In genomic region chr5:69415584-69415958, GRCh38 we compare ENCODE assay signal across 8 cellular contexts. TPM values are rescaled to one million over a fixed set of nuclear protein-coding genes. Genes with fewer than 3 reads are reported as not detected.
DNase-seq lines count a peak whose midpoint lies in the region; ATAC-seq, FAIRE-seq and TF ChIP-seq lines count a peak whose summit lies in the region.

No MANE protein-coding gene starts in this region.

- no peaks in the 10 kb centered on the region for H3K27me3 ChIP-seq in Caco-2 (replicated peaks; ENCODE audit: control insufficient read depth, insufficient read depth, low read length)

- TF ChIP-seq CTCF in Caco-2 (IDR thresholded peaks at IDR 0.05; ENCODE audit: insufficient read depth in 1 of 2, low read depth in 1 of 2, low read length in 1 of 2, severe bottlenecking in 1 of 2, unreplicated experiment in 1 of 2): no peak
- TF ChIP-seq CTCF in LNCaP clone FGC (IDR thresholded peaks at IDR 0.05; ENCODE audit: control insufficient read depth, extremely low read depth, insufficient read depth): no peak

- intact Hi-C loops in Caco-2 (cut with micrococcal nuclease; ENCODE audit: unreplicated experiment): loop anchor here (1.0 to 5.0 kb wide), 3 partner anchors 37 to 77 kb away; partner anchors contain the start of genes AK6, OCLN, RAD17 and TAF9

- peak; percentile 59 to 62 for DNase-seq in Caco-2
- DNase-seq in LNCaP clone FGC (ENCODE audit: low read depth): no peak
- DNase-seq in effector memory CD8-positive, alpha-beta T cell: no peak
- DNase-seq in natural killer cell treated with Interleukin-12 subunit alpha and Interleukin-12 subunit beta and Interleukin-15 and Interleukin-18, amount 100 ng/mL, for 72 hours (ENCODE audit: low spot score): no peak
- no peak for DNase-seq in COLO829 (ENCODE audit: low spot score)
- DNase-seq in NCI-H2029 (lab: John Stamatoyannopoulos, UW): no peak
- DNase-seq in NCI-H2171 (lab: John Stamatoyannopoulos, UW): no peak
- DNase-seq in HTR-8/SVneo (ENCODE audit: insufficient read length, low spot score): no peak

- H3K4me1 Mint-ChIP-seq in Caco-2 (ENCODE audit: low read depth, unreplicated experiment): peaks cover 25% of the 10 kb centered on the region
- H3K4me1 Mint-ChIP-seq in effector memory CD8-positive, alpha-beta T cell (ENCODE audit: low read depth in 2 of 2): peaks cover 0 to 4% of the 10 kb centered on the region in 2 donors
- H3K4me1 Mint-ChIP-seq in natural killer cell treated with Interleukin-12 subunit alpha and Interleukin-12 subunit beta and Interleukin-15 and Interleukin-18, amount 100 ng/mL, for 72 hours (ENCODE audit: low read depth in 2 of 2): peaks cover 0 to 5% of the 10 kb centered on the region in 2 donors

- H3K27ac Mint-ChIP-seq in Caco-2 (ENCODE audit: unreplicated experiment): peak overlapping the region; percentile 93
- H3K27ac Mint-ChIP-seq in effector memory CD8-positive, alpha-beta T cell: no peak overlapping the region
- no peak overlapping the region for H3K27ac Mint-ChIP-seq in natural killer cell treated with Interleukin-12 subunit alpha and Interleukin-12 subunit beta and Interleukin-15 and Interleukin-18, amount 100 ng/mL, for 72 hours

- no peak for ATAC-seq in effector memory CD8-positive, alpha-beta T cell (replicated peaks)
- no peak for ATAC-seq in natural killer cell treated with Interleukin-12 subunit alpha and Interleukin-12 subunit beta and Interleukin-15 and Interleukin-18, amount 100 ng/mL, for 72 hours

- peak overlapping the region; percentile 81 for H3K4me3 ChIP-seq in Caco-2 (ENCODE audit: low read depth, low read length)
- peak overlapping the region; percentile 82 for H3K4me3 ChIP-seq in LNCaP clone FGC (ENCODE audit: low read depth, low read length)

- H3K9me3 ChIP-seq in Caco-2: no peaks in the 10 kb centered on the region

- H3K9me3 Mint-ChIP-seq in Caco-2 (ENCODE audit: unreplicated experiment): no peaks in the 10 kb centered on the region
- no peaks in the 10 kb centered on the region for H3K9me3 Mint-ChIP-seq in effector memory CD8-positive, alpha-beta T cell
- H3K9me3 Mint-ChIP-seq in natural killer cell treated with Interleukin-12 subunit alpha and Interleukin-12 subunit beta and Interleukin-15 and Interleukin-18, amount 100 ng/mL, for 72 hours: no peaks in the 10 kb centered on the region

- peak overlapping the region; percentile 92 for H3K4me3 Mint-ChIP-seq in Caco-2 (ENCODE audit: unreplicated experiment)
- H3K4me3 Mint-ChIP-seq in effector memory CD8-positive, alpha-beta T cell: peak overlapping the region; percentile 37 to 61
- peak overlapping the region; percentile 22 for H3K4me3 Mint-ChIP-seq in natural killer cell treated with Interleukin-12 subunit alpha and Interleukin-12 subunit beta and Interleukin-15 and Interleukin-18, amount 100 ng/mL, for 72 hours

- POLR2A ChIA-PET in Caco-2 (lab: Charles Lee): no interaction called here

- H3K27me3 Mint-ChIP-seq in Caco-2 (ENCODE audit: insufficient read depth, unreplicated experiment): no peaks in the 10 kb centered on the region
- no peaks in the 10 kb centered on the region for H3K27me3 Mint-ChIP-seq in effector memory CD8-positive, alpha-beta T cell
- peaks cover 0 to 7% of the 10 kb centered on the region in 2 donors for H3K27me3 Mint-ChIP-seq in natural killer cell treated with Interleukin-12 subunit alpha and Interleukin-12 subunit beta and Interleukin-15 and Interleukin-18, amount 100 ng/mL, for 72 hours

- peaks cover 49% of the 10 kb centered on the region for H3K36me3 Mint-ChIP-seq in Caco-2 (ENCODE audit: insufficient read depth, unreplicated experiment)
- peaks cover 19% of the 10 kb centered on the region for H3K36me3 Mint-ChIP-seq in effector memory CD8-positive, alpha-beta T cell (ENCODE audit: insufficient read depth)
- H3K36me3 Mint-ChIP-seq in natural killer cell treated with Interleukin-12 subunit alpha and Interleukin-12 subunit beta and Interleukin-15 and Interleukin-18, amount 100 ng/mL, for 72 hours: peaks cover 13% of the 10 kb centered on the region

- H3K4me1 ChIP-seq in Caco-2: peaks cover 9% of the 10 kb centered on the region

- CTCF ChIA-PET in Caco-2 (lab: Charles Lee): no interaction called here

- FAIRE-seq in HTR-8/SVneo (lab: Jason Lieb, UNC): no peak

- BruUV-seq in Caco-2 (replicated peaks; lab: Mats Ljungman, UMichigan): no TSS peak

- peaks cover 3% of the 10 kb centered on the region; the same call in 1 of the 2 replicates for H3K36me3 ChIP-seq in Caco-2 (ENCODE audit: control insufficient read depth, insufficient read depth, low read length)

RNA-seq across cellular contexts. Expression of gene MARVELD2, which starts 0.7 kb away (rescaled TPM):
- total RNA-seq in Caco-2 (2022): 47.2 and 50.3 TPM in 2 replicates
- total RNA-seq in natural killer cell treated with Interleukin-12 subunit alpha and Interleukin-12 subunit beta and Interleukin-15 and Interleukin-18, amount 100 ng/mL, for 72 hours: under 1 TPM; 0.14 to 0.56 TPM

RNA-seq across cellular contexts. Expression of gene RAD17, which starts 46.0 kb away (rescaled TPM):
- total RNA-seq in Caco-2 (2022): 33.8 and 36.0 TPM in 2 replicates
- total RNA-seq in natural killer cell treated with Interleukin-12 subunit alpha and Interleukin-12 subunit beta and Interleukin-15 and Interleukin-18, amount 100 ng/mL, for 72 hours: 10 to 100 TPM; 22.1 to 24.1 TPM

RNA-seq across cellular contexts. Expression of gene AK6, which starts 46.3 kb away (rescaled TPM):
- 66.8 and 75.1 TPM in 2 replicates for total RNA-seq in Caco-2 (2022)
- 10 to 100 TPM; 40.5 to 41.4 TPM for total RNA-seq in natural killer cell treated with Interleukin-12 subunit alpha and Interleukin-12 subunit beta and Interleukin-15 and Interleukin-18, amount 100 ng/mL, for 72 hours

RNA-seq across cellular contexts. Expression of gene TAF9, which starts 46.3 kb away (rescaled TPM):
- total RNA-seq in Caco-2 (2022): 92.5 and 101 TPM in 2 replicates
- total RNA-seq in natural killer cell treated with Interleukin-12 subunit alpha and Interleukin-12 subunit beta and Interleukin-15 and Interleukin-18, amount 100 ng/mL, for 72 hours: 10 to 100 TPM; 38.9 to 51.0 TPM

Comparison
In these comparisons a context has a peak if more than half of its experiments do, and no peak if none do; other contexts are left out.
1. DNase-seq: peak in Caco-2 (2 of 2); none in LNCaP clone FGC (single experiment), effector memory CD8-positive, alpha-beta T cell (0 of 3), natural killer cell treated with Interleukin-12 subunit alpha and Interleukin-12 subunit beta and Interleukin-15 and Interleukin-18, amount 100 ng/mL, for 72 hours (single experiment), COLO829 (single experiment), NCI-H2029 (single experiment), NCI-H2171 (single experiment) and HTR-8/SVneo (single experiment).
2. H3K4me3 Mint-ChIP-seq: peak in every context shown above with its lines; median percentile 92 in Caco-2; 49 in effector memory CD8-positive, alpha-beta T cell; 22 in natural killer cell treated with Interleukin-12 subunit alpha and Interleukin-12 subunit beta and Interleukin-15 and Interleukin-18, amount 100 ng/mL, for 72 hours.
3. RNA of gene MARVELD2, which starts 0.7 kb away (total RNA-seq): 47.2 to 50.3 TPM in Caco-2; 0.14 to 0.56 TPM in natural killer cell treated with Interleukin-12 subunit alpha and Interleukin-12 subunit beta and Interleukin-15 and Interleukin-18, amount 100 ng/mL, for 72 hours; every median in the first group is over 10 times any median in the second.